17 cellular contexts compared by ENCODE assay signal in genomic region chr7:113268757-113269156, GRCh38.
"Had no signal": no experiment of that assay in that cellular context is flagged by ENCODE, and none has a peak within 500 bp of the region (broad histone marks: within the 10 kb centered on the region; RNA-seq: fewer than 3 reads in every experiment).

No MANE protein-coding gene starts in this region.

- H3K36me3 ChIP-seq: left lung, thoracic aorta had no signal

- ATAC-seq: activated CD8-positive, alpha-beta memory T cell treated with anti-CD3 and anti-CD28 coated beads, Interleukin-2, amount 10 ng/mL, durations not matched to agents 7 days and 5 days; activated CD8-positive, alpha-beta T cell treated with anti-CD3 and anti-CD28 coated beads for 36 hours; foreskin keratinocyte; left lung; natural killer cell; stimulated activated naive B cell treated with anti-CD40 and anti-IgM and Interleukin-4, amounts not matched to agents 10 μg/mL and 1 μg/mL and 100 μg/mL, for 72 hours had no signal

- H3K4me3 ChIP-seq: left lung, thoracic aorta had no signal

- DNase-seq: activated CD4-positive, alpha-beta T cell treated with anti-CD3 and anti-CD28 coated beads for 48 hours; activated CD4-positive, CD25-positive, alpha-beta regulatory T cell; activated CD8-positive, alpha-beta memory T cell treated with anti-CD3 and anti-CD28 coated beads, Interleukin-2, amount 10 ng/mL, durations not matched to agents 7 days and 5 days; activated CD8-positive, alpha-beta T cell treated with anti-CD3 and anti-CD28 coated beads for 36 hours; activated effector memory CD4-positive, alpha-beta T cell treated with anti-CD3 and anti-CD28 coated beads, Interleukin-2, amount 50 U/mL, for 16 hours; activated naive CD4-positive, alpha-beta T cell treated with anti-CD3 and anti-CD28 coated beads, Interleukin-2, amount 10 ng/mL, durations not matched to agents 7 days and 5 days; activated T-cell treated with anti-CD3 and anti-CD28 coated beads for 4 hours; amygdala; foreskin keratinocyte; left lung; midbrain; natural killer cell; retina; stimulated activated CD4-positive, alpha-beta T cell treated with anti-CD3 and anti-CD28 coated beads, Interleukin-2, amount 100 ng/mL, for 48 hours; stimulated activated CD8-positive, alpha-beta memory T cell treated with anti-CD3 and anti-CD28 coated beads, Interleukin-4, amount 100 ng/mL, for 48 hours; stimulated activated naive B cell treated with anti-CD40 and anti-IgM and Interleukin-4, amounts not matched to agents 10 μg/mL and 1 μg/mL and 100 μg/mL, for 72 hours had no signal

- H3K27ac ChIP-seq: foreskin keratinocyte, left lung, thoracic aorta had no signal

- H3K27me3 ChIP-seq: foreskin keratinocyte, left lung had no signal

- H3K4me1 ChIP-seq: foreskin keratinocyte, left lung had no signal
